Comparison of ENCODE assay signal across 1 cellular context in genomic region chr2:123993728-123994323, GRCh38.
TF ChIP-seq lines count a peak whose summit lies in the region.

No MANE protein-coding gene starts in this region.

TF ChIP-seq in H1, 55 proteins besides CTCF, POLR2A, EP300 and RAD21 (continued from another document):
- TF ChIP-seq TCF12 (IDR thresholded peaks at IDR 0.05; ENCODE audit: low read depth, low read length) (0 out of 2 replicates have a peak, but pooled peaks have one; percentile 12), SIN3A (conservative IDR thresholded peaks at IDR 0.05 in 1 of 2, IDR thresholded peaks at IDR 0.05 in 1 of 2; ENCODE audit: low read depth in 1 of 2, low read length in 2 of 2) (no peak)
